In genomic region chr17:45809484-45809883, GRCh38 we compare ENCODE assay signal across 19 cellular contexts. TPM values are rescaled to one million over a fixed set of nuclear protein-coding genes. Genes with fewer than 3 reads are reported as not detected.
"Had no signal": no experiment of that assay in that cellular context is flagged by ENCODE, and none has a peak within 500 bp of the region (broad histone marks: within the 10 kb centered on the region; RNA-seq: fewer than 3 reads in every experiment).

No MANE protein-coding gene starts in this region.

- DNase-seq: activated CD4-positive, alpha-beta T cell treated with anti-CD3 and anti-CD28 coated beads, Interleukin-2, amount 50 U/mL, for 4 hours; activated CD4-positive, CD25-positive, alpha-beta regulatory T cell treated with anti-CD3 and anti-CD28 coated beads, Interleukin-2, amount 50 U/mL, for 72 hours; activated naive CD4-positive, alpha-beta T cell treated with Interleukin-2 at 50 U/mL for 16 hours; activated T-cell treated with anti-CD3 and anti-CD28 coated beads for 4 hours; aorta; cerebellar nuclear complex; effector memory CD4-positive, alpha-beta T cell; foreskin melanocyte; left colon; lower lobe of right lung; stimulated activated CD4-positive, alpha-beta T cell treated with anti-CD3 and anti-CD28 coated beads, Interleukin-12 subunit alpha, Interleukin-12 subunit beta, amount 100 ng/mL, for 4 hours; stimulated activated naive CD4-positive, alpha-beta T cell; T1000; uterus had no signal

- H3K27ac ChIP-seq: lower lobe of right lung, tibial nerve, uterus had no signal

- H3K27me3 ChIP-seq: uterus had no signal

- H3K4me3 ChIP-seq: lower lobe of right lung, tibial nerve, uterus had no signal

- H3K4me1 ChIP-seq: lower lobe of right lung, tibial nerve, uterus had no signal

- H3K9me3 ChIP-seq: lower lobe of right lung, tibial nerve, uterus had no signal

- H3K36me3 ChIP-seq: lower lobe of right lung, tibial nerve, uterus had no signal

RNA-seq across cellular contexts. Expression of gene CRHR1, which starts 25.4 kb away (rescaled TPM):
- total RNA-seq: aorta, fibroblast of lung, left colon, lower lobe of right lung, osteocyte, tibial nerve had no signal
- polyA plus RNA-seq: aorta, fibroblast of lung had no signal

RNA-seq across cellular contexts. Expression of gene SPPL2C, which starts 35.2 kb away (rescaled TPM):
- total RNA-seq: aorta, fibroblast of lung, left colon, lower lobe of right lung, osteocyte, subcutaneous adipose tissue, tibial nerve, uterus had no signal
- polyA plus RNA-seq: aorta, fibroblast of lung, neural cell had no signal
